Comparison of ENCODE assay signal across 8 cellular contexts in genomic region chr12:128818065-128819022, GRCh38. TPM values are rescaled to one million over a fixed set of nuclear protein-coding genes. Genes with fewer than 3 reads are reported as not detected.
DNase-seq lines count a peak whose midpoint lies in the region; ATAC-seq and TF ChIP-seq lines count a peak whose summit lies in the region.

No MANE protein-coding gene starts in this region.

- no peak overlapping the region for H3K27ac ChIP-seq in Panc1 (ENCODE audit: low read length)
- peak overlapping the region in 17 of 21 experiments; percentile 35 to 81 (median 67) for H3K27ac ChIP-seq in skin epidermis

- no TSS peak for BruUV-seq in Panc1 (replicated peaks; lab: Mats Ljungman, UMichigan)

- POLR2A ChIA-PET in Panc1 (lab: Charles Lee) = interaction anchor here (0.6 kb wide), 1 partner anchor 38 kb away, joined by 3 read pairs; no protein-coding TSS in a partner anchor

- H3K27me3 ChIP-seq in Panc1 (ENCODE audit: control insufficient read depth, insufficient read depth, low read length) = no peaks in the 10 kb centered on the region

- in situ Hi-C loops in Panc1 (cut with HindIII; ENCODE audit: low pct_unique_long_range_greater_than_20kb, low sequenced_read_pairs) = no loop called here

- TF ChIP-seq CTCF in Panc1 (IDR thresholded peaks at IDR 0.05) (no peak), fibroblast of pulmonary artery (IDR thresholded peaks at IDR 0.05; ENCODE audit: low read length, missing control alignments) (no peak)

- peaks cover 23% of the 10 kb centered on the region for H3K4me1 ChIP-seq in Panc1 (ENCODE audit: control insufficient read depth, insufficient read depth, low read length)

- H3K4me3 ChIP-seq in Panc1 (ENCODE audit: low read depth in 2 of 2, low read length in 2 of 2) (no peak overlapping the region), fibroblast of pulmonary artery (replicated peaks; ENCODE audit: low read depth, low read length) (no peak overlapping the region), skin epidermis (no peak overlapping the region)

- H3K9me3 ChIP-seq in Panc1 (ENCODE audit: control insufficient read depth, insufficient read depth, low read depth, low read length) = no peaks in the 10 kb centered on the region

- no peaks in the 10 kb centered on the region; the same call in 1 of the 2 replicates for H3K36me3 ChIP-seq in Panc1 (ENCODE audit: control insufficient read depth, insufficient read depth, low read length)

- CTCF ChIA-PET in Panc1 (lab: Charles Lee) = no interaction called here

- no peak for DNase-seq in Panc1 (ENCODE audit: low read depth, low spot score)
- DNase-seq in fibroblast of pulmonary artery (ENCODE audit: low read depth) = peak; percentile 71
- DNase-seq in activated effector memory CD4-positive, alpha-beta T cell treated with Interleukin-2 at 50 U/mL for 16 hours = no peak
- no peak for DNase-seq in kidney glomerular epithelial cell (lab: John Stamatoyannopoulos, UW)
- DNase-seq in anterior cingulate cortex (lab: John Stamatoyannopoulos, UW) = no peak

- ATAC-seq in GM18508 (IDR thresholded peaks at IDR 0.05; ENCODE audit: insufficient read depth, unreplicated experiment) = peak; percentile 26
- ATAC-seq in HG02610 (IDR thresholded peaks at IDR 0.05; ENCODE audit: unreplicated experiment) = peak; percentile 28
- ATAC-seq in Panc1 = peak; percentile 56; the same call in 1 of the 2 replicates

- intact Hi-C loops in Panc1 (cut with micrococcal nuclease; ENCODE audit: unreplicated experiment) = no loop called here

RNA-seq across cellular contexts. Expression of gene SLC15A4, which starts 5.4 kb away (rescaled TPM):
- 29.1 TPM for total RNA-seq in Panc1 (2021; ENCODE audit: unreplicated experiment)
- polyA plus RNA-seq in Panc1 (2012; ENCODE audit: insufficient read length) = 23.2 TPM

RNA-seq across cellular contexts. Expression of gene GLT1D1, which starts 34.9 kb away (rescaled TPM):
- not detected for total RNA-seq in Panc1 (2021; ENCODE audit: unreplicated experiment)
- not detected for polyA plus RNA-seq in Panc1 (2012; ENCODE audit: insufficient read length)
